ENCODE assay signal across 24 cellular contexts in the genomic region with DNA sequence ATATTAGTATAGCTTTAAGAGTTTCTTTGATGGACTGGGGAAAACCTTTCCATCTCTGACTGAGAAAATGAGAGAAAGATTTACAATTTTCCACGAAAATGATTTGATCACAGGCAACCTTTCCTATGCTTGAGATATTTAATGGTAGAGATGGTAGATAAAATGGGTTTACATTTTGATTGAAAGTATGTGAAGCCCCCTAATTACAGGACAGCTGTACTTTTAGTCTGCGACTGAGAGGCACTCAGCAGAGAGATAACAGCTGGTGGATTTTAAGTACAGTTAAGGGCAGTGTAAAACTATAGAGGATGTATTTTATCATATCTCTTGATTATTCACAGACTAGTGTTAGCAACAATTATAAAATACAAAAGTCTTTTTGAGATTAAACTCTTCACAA. TPM values are rescaled to one million over a fixed set of nuclear protein-coding genes. Genes with fewer than 3 reads are reported as not detected.
"Had no signal": no experiment of that assay in that cellular context is flagged by ENCODE, and none has a peak within 500 bp of the region (broad histone marks: within the 10 kb centered on the region; RNA-seq: fewer than 3 reads in every experiment).

No MANE protein-coding gene starts in this region.

- ATAC-seq: PC-3 had no signal

- DNase-seq: KBM-7; MV-4-11; NCI-H1048; NCI-H1105; NCI-H1417; NCI-H1436 treated with DMSO at 0.1 percent for 48 hours; NCI-H1694; NCI-H187 treated with DMSO at 0.1 percent for 48 hours; NCI-H2029 treated with DMSO at 0.1 percent for 48 hours; NCI-H2171; NCI-H526 treated with DMSO at 0.1 percent for 48 hours; NCI-H748 treated with DMSO at 0.1 percent for 48 hours; NK-92 treated with Interleukin-12 subunit alpha and Interleukin-12 subunit beta, amount 100 ng/mL, for 24 hours; PC-3; Peyer's patch; Right ventricle myocardium superior; RPMI8226; SIG-M5; T-helper 2 cell had no signal

RNA-seq across cellular contexts. Expression of gene C12orf50, which starts 40.7 kb away (rescaled TPM):
- total RNA-seq: HT-29, LHCN-M2, MCF 10A, NCI-H460, PC-3, Peyer's patch, SJSA1 had no signal
